Comparison of ENCODE assay signal across 9 cellular contexts in genomic region chr1:54355931-54356679, GRCh38. TPM values are rescaled to one million over a fixed set of nuclear protein-coding genes. Genes with fewer than 3 reads are reported as not detected.
DNase-seq lines count a peak whose midpoint lies in the region; ATAC-seq, FAIRE-seq and TF ChIP-seq lines count a peak whose summit lies in the region.
"Had no signal": no experiment of that assay in that cellular context is flagged by ENCODE, and none has a peak within 500 bp of the region (broad histone marks: within the 10 kb centered on the region; RNA-seq: fewer than 3 reads in every experiment).

No MANE protein-coding gene starts in this region.

- H3K27ac ChIP-seq in H1 (ENCODE audit: low read depth, low read length) (0 out of 2 replicates have a peak overlapping the region, but pooled peaks have one; percentile 5), substantia nigra (ENCODE audit: low read depth, low read length, poor library complexity, severe bottlenecking) (peak overlapping the region; percentile 40)
- H3K27ac ChIP-seq: C4-2B had no signal

- H2AK5ac ChIP-seq in H1 (ENCODE audit: low read depth, low read length), result 0 out of 2 replicates have a peak overlapping the region, but pooled peaks have one; percentile 45

- H4K91ac ChIP-seq in H1 (replicated peaks; ENCODE audit: insufficient read length, low read length), result no peak overlapping the region

- no peak overlapping the region for H3K4ac ChIP-seq in H1 (replicated peaks; ENCODE audit: insufficient read length, low read depth, low read length)

- FAIRE-seq in H1 (lab: Jason Lieb, UNC), result no peak
- no peak for FAIRE-seq in D721Med (lab: Jason Lieb, UNC)

- CTCF ChIA-PET in H1 (lab: Charles Lee; ENCODE audit: partially characterized antibody), result interaction anchor here (0.7 to 2.7 kb wide), 9 partner anchors 8 to 315 kb away, joined by 3 to 7 read pairs (median 4); no protein-coding TSS in a partner anchor

- TF ChIP-seq POLR2A in H1 (IDR thresholded peaks at IDR 0.05; ENCODE audit: control extremely low read depth in 1 of 2, low read depth in 2 of 2, low read length in 2 of 2), result no peak

- H3K23ac ChIP-seq in H1 (ENCODE audit: insufficient read length), result no peak overlapping the region

- peaks cover 4 to 100% of the 10 kb centered on the region in 2 experiments for H3K79me2 ChIP-seq in H1 (ENCODE audit: control insufficient read depth in 1 of 2, insufficient read depth in 2 of 2, low read length in 2 of 2)

- H2BK120ac ChIP-seq in H1 (replicated peaks; ENCODE audit: low read depth, low read length), result no peak overlapping the region

- peaks cover 42% of the 10 kb centered on the region for H3K79me1 ChIP-seq in H1 (ENCODE audit: low read depth, low read length)

- no peak overlapping the region for H2AFZ ChIP-seq in H1 (ENCODE audit: low read length)

- no peak for TF ChIP-seq RAD21 in H1 (IDR thresholded peaks at IDR 0.05 in 1 of 2, conservative IDR thresholded peaks at IDR 0.05 in 1 of 2; ENCODE audit: low read depth in 2 of 2, low read length in 2 of 2)

- no peak overlapping the region for H3K4me3 ChIP-seq in H1 (ENCODE audit: extremely low read depth in 1 of 4, insufficient read depth in 2 of 4, low read depth in 3 of 4, low read length in 4 of 4)

- peak overlapping the region; percentile 78 for H3K4me3 Mint-ChIP-seq in activated T-cell treated with anti-CD3 and anti-CD28 coated beads, Interleukin-2, amount 50 U/mL, for 24 hours

- no peak for ATAC-seq in HG02840 (IDR thresholded peaks at IDR 0.05; ENCODE audit: low FRiP score, unreplicated experiment)

- H2BK5ac ChIP-seq in H1 (ENCODE audit: low read depth, low read length), result no peak overlapping the region

- WGBS in H1 (ENCODE audit: extremely low coverage in 1 of 2, insufficient coverage in 1 of 2, insufficient read length in 1 of 2, insufficient replicate concordance in 2 of 2, low coverage in 1 of 2, low lambda C conversion rate in 2 of 2, missing lambda C conversion rate in 1 of 2), 2 experiments, result 85% methylated on average over 31 of the region's 31 CpGs; no CpG with 5 or more reads in 1 of the 2 experiments

- H3K9ac ChIP-seq in H1 (replicated peaks in 1 of 4; ENCODE audit: extremely low read depth in 1 of 4, low read depth in 3 of 4, low read length in 3 of 4), result peak overlapping the region in 1 of 4 experiments; percentile 63; a peak in 2 of 7 replicates

- POLR2A ChIA-PET in H1 (lab: Charles Lee; ENCODE audit: partially characterized antibody), result interaction anchor here (1.0 to 1.5 kb wide), 2 partner anchors 29 to 51 kb away, joined by 4 read pairs; no protein-coding TSS in a partner anchor

- peaks cover 13% of the 10 kb centered on the region for H3K36me3 Mint-ChIP-seq in activated T-cell treated with anti-CD3 and anti-CD28 coated beads, Interleukin-2, amount 50 U/mL, for 24 hours (ENCODE audit: low read depth)

- H2BK20ac ChIP-seq in H1 (ENCODE audit: low read length), result no peak overlapping the region

- peaks cover 23 to 54% of the 10 kb centered on the region in 2 experiments for H4K20me1 ChIP-seq in H1 (replicated peaks in 1 of 2; ENCODE audit: control insufficient read depth in 1 of 2, insufficient read depth in 2 of 2, low read length in 2 of 2)

- peaks cover 93% of the 10 kb centered on the region for H3K4me1 Mint-ChIP-seq in activated T-cell treated with anti-CD3 and anti-CD28 coated beads, Interleukin-2, amount 50 U/mL, for 24 hours (ENCODE audit: low read depth)

- H3K14ac ChIP-seq in H1 (ENCODE audit: insufficient read length), result no peak overlapping the region

- H3K18ac ChIP-seq in H1 (ENCODE audit: extremely low read depth, low read length), result no peak overlapping the region

- H3K9me3 ChIP-seq in H1 (ENCODE audit: insufficient read depth in 2 of 2, low read depth in 1 of 2, low read length in 1 of 2), result no peaks in the 10 kb centered on the region

- H2BK12ac ChIP-seq in H1 (ENCODE audit: low read depth, low read length), result 0 out of 2 replicates have a peak overlapping the region, but pooled peaks have one; percentile 62

- DNase-seq in activated T-cell treated with anti-CD3 and anti-CD28 coated beads, Interleukin-2, amount 50 U/mL, for 24 hours, result no peak
- no peak for DNase-seq in activated T-cell treated with anti-CD3 and anti-CD28 coated beads, Interleukin-2, amount 50 U/mL, for 48 hours
- DNase-seq in NCI-H82 treated with DMSO at 0.1 percent for 48 hours (lab: John Stamatoyannopoulos, UW; ENCODE audit: unreplicated experiment), result peak; percentile 70
- DNase-seq in H1 (ENCODE audit: low read depth in 1 of 2, low spot score in 2 of 2), result no peak
- DNase-seq in substantia nigra (lab: John Stamatoyannopoulos, UW), result peak in 11 of 49 donors; percentile 8 to 75 (median 24)
- DNase-seq in D721Med (ENCODE audit: insufficient read length, low spot score), result no peak
- DNase-seq in iPS-NIHi11 (ENCODE audit: low spot score), result no peak

- H3K4me2 ChIP-seq in H1 (ENCODE audit: insufficient read depth in 1 of 2, low read depth in 2 of 2, low read length in 2 of 2), result peak overlapping the region in 1 of 2 experiments; percentile 21; a peak in 3 of 4 replicates

- no peaks in the 10 kb centered on the region for H3K27me3 ChIP-seq in H1 (replicated peaks in 1 of 4; ENCODE audit: control insufficient read depth in 3 of 4, extremely low read depth in 1 of 4, insufficient read depth in 3 of 4, low read length in 3 of 4)

- peaks cover 8 to 46% (median 31%) of the 10 kb centered on the region in 4 experiments for H3K4me1 ChIP-seq in H1 (replicated peaks in 1 of 4; ENCODE audit: control insufficient read depth in 3 of 4, insufficient read depth in 4 of 4, low read length in 3 of 4)

- H4K8ac ChIP-seq in H1 (ENCODE audit: extremely low read depth, insufficient read depth, low read length), result no peak overlapping the region

- peak overlapping the region; percentile 92 for H3K27ac Mint-ChIP-seq in activated T-cell treated with anti-CD3 and anti-CD28 coated beads, Interleukin-2, amount 50 U/mL, for 24 hours

- no peaks in the 10 kb centered on the region for H3K27me3 Mint-ChIP-seq in activated T-cell treated with anti-CD3 and anti-CD28 coated beads, Interleukin-2, amount 50 U/mL, for 24 hours

- H2BK15ac ChIP-seq in H1 (ENCODE audit: low read length), result no peak overlapping the region

- no peaks in the 10 kb centered on the region; the same call in 1 of the 2 replicates for H3K23me2 ChIP-seq in H1 (ENCODE audit: low read depth, low read length)

- peaks cover 0 to 15% (median 2%) of the 10 kb centered on the region in 4 experiments; a peak in 2 of 8 replicates for H3K36me3 ChIP-seq in H1 (ENCODE audit: control insufficient read depth in 2 of 4, insufficient read depth in 4 of 4, low read length in 3 of 4)

- H3K56ac ChIP-seq in H1 (replicated peaks; ENCODE audit: insufficient read length, low read depth, low read length), result no peak overlapping the region

- no peak overlapping the region for H4K5ac ChIP-seq in H1 (ENCODE audit: insufficient read length, low read depth, low read length)

- TF ChIP-seq EP300 in H1 (IDR thresholded peaks at IDR 0.05; ENCODE audit: borderline replicate concordance in 1 of 2, low read depth in 2 of 2, low read length in 2 of 2), result no peak

- no peaks in the 10 kb centered on the region for H3K9me3 Mint-ChIP-seq in activated T-cell treated with anti-CD3 and anti-CD28 coated beads, Interleukin-2, amount 50 U/mL, for 24 hours

- TF ChIP-seq CTCF in H1 (IDR thresholded peaks at IDR 0.05; ENCODE audit: control extremely low read depth in 1 of 3, insufficient read depth in 1 of 3, low read depth in 1 of 3, low read length in 3 of 3) (no peak), D721Med (IDR thresholded peaks at IDR 0.05; ENCODE audit: insufficient read depth, missing control alignments) (no peak)

TF ChIP-seq in H1, 55 proteins besides CTCF, POLR2A, EP300 and RAD21:
- no peak for TF ChIP-seq ASH2L (IDR thresholded peaks at IDR 0.05; ENCODE audit: low read length)
- TF ChIP-seq KDM4A (IDR thresholded peaks at IDR 0.05; ENCODE audit: low read depth, low read length, severe bottlenecking), result no peak
- no peak for TF ChIP-seq TEAD4 (IDR thresholded peaks at IDR 0.05; ENCODE audit: low read depth, low read length)
- TF ChIP-seq BRCA1 (IDR thresholded peaks at IDR 0.05; ENCODE audit: low read depth, low read length), result no peak
- no peak for TF ChIP-seq BACH1 (IDR thresholded peaks at IDR 0.05; ENCODE audit: low read length)
- no peak for TF ChIP-seq YY1 (IDR thresholded peaks at IDR 0.05; ENCODE audit: low read depth, low read length)
- TF ChIP-seq RFX5 (IDR thresholded peaks at IDR 0.05; ENCODE audit: borderline replicate concordance, low read depth, low read length), result no peak
- no peak for TF ChIP-seq SAP30 (IDR thresholded peaks at IDR 0.05; ENCODE audit: insufficient read depth, insufficient replicate concordance, low read length)
- no peak for TF ChIP-seq JUND (IDR thresholded peaks at IDR 0.05; ENCODE audit: low read length)
- no peak for TF ChIP-seq GABPA (IDR thresholded peaks at IDR 0.05; ENCODE audit: borderline replicate concordance, insufficient read depth, low read length)
- no peak for TF ChIP-seq TCF12 (IDR thresholded peaks at IDR 0.05; ENCODE audit: low read depth, low read length)
- no peak for TF ChIP-seq CHD1 (IDR thresholded peaks at IDR 0.05; ENCODE audit: low read depth, low read length)

RNA-seq across cellular contexts. Expression of gene SSBP3, which starts 50.1 kb away (rescaled TPM):
- 133 and 134 TPM in 2 replicates for total RNA-seq in H1 (2021; fragmentation: NEBNext Ultra II Directional; extraction: Animal tissue kit (Norgen Biotek cat#: 25700))
- polyA plus RNA-seq in H1 (2011; rRNA removed), result 99.7 and 126 TPM in 2 replicates
- polyA plus RNA-seq in H1 (2011; cell fraction: cytosol; rRNA removed), result 76.0 TPM
- 114 TPM for polyA plus RNA-seq in H1 (2011; cell fraction: nucleus; rRNA removed)
- 108 to 113 TPM (median 112 TPM) in 4 replicates for polyA plus RNA-seq in H1 (2012, experiment 1 of 2)
- 86.8 TPM for polyA plus RNA-seq in H1 (2012, experiment 2 of 2)
- 131 TPM for polyA plus RNA-seq in H1 (2013, experiment 1 of 2)
- 128 TPM for polyA plus RNA-seq in H1 (2013, experiment 2 of 2)
- polyA minus RNA-seq in H1 (2011; rRNA and poly(A)+ RNA removed), result 35.3 and 44.7 TPM in 2 replicates
- 39.1 TPM for polyA minus RNA-seq in H1 (2011; cell fraction: cytosol; rRNA and poly(A)+ RNA removed)
- 26.8 TPM for polyA minus RNA-seq in H1 (2011; cell fraction: nucleus; rRNA and poly(A)+ RNA removed)
